2 cellular contexts compared by ENCODE assay signal in genomic region chr20:29044239-29044638, GRCh38.
TF ChIP-seq lines count a peak whose summit lies in the region.

No MANE protein-coding gene starts in this region.

TF ChIP-seq in HEK293, 187 proteins besides CTCF, POLR2A, EP300 and RAD21 (continued from another document):
- TF ChIP-seq REST (tag by site-specific recombination; IDR thresholded peaks at IDR 0.05) (peak; percentile 86), ZIC2 (tag by site-specific recombination; IDR thresholded peaks at IDR 0.05) (peak; percentile 99)

TF ChIP-seq in SK-N-SH, 30 proteins besides CTCF, POLR2A, EP300 and RAD21:
- peak; percentile 70 for TF ChIP-seq REST (IDR thresholded peaks at IDR 0.05; ENCODE audit: low read depth, low read length)
TF ChIP-seq in SK-N-SH: peak in this region for 1; not testable (repeated sequence) for 29.
